Comparison of ENCODE assay signal across 23 cellular contexts in genomic region chr9:131236761-131237160, GRCh38. TPM values are rescaled to one million over a fixed set of nuclear protein-coding genes. Genes with fewer than 3 reads are reported as not detected.
DNase-seq lines count a peak whose midpoint lies in the region; ATAC-seq and TF ChIP-seq lines count a peak whose summit lies in the region.
"Had no signal": no experiment of that assay in that cellular context is flagged by ENCODE, and none has a peak within 500 bp of the region (broad histone marks: within the 10 kb centered on the region; RNA-seq: fewer than 3 reads in every experiment).

No MANE protein-coding gene starts in this region.

- intact Hi-C loops in CD14-positive monocyte (cut with micrococcal nuclease) = loop anchor here (5.0 kb wide), 1 partner anchor 41 kb away; the partner anchor contains the start of gene FAM78A (in 2 of the 2)
- intact Hi-C loops in lower lobe of right lung (cut with DNase I) = no loop called here

- POLR2A ChIA-PET in WTC11 (lab: Charles Lee) = no interaction called here

- no peaks in the 10 kb centered on the region for H3K27me3 Mint-ChIP-seq in T-helper 1 cell treated with Interleukin-12 subunit alpha and Interleukin-12 subunit beta and Interleukin-4 antibody, amounts not matched to agents 30 μg/mL and 1 μg/mL, for 36 hours (ENCODE audit: low read depth)
- H3K27me3 Mint-ChIP-seq in CD14-positive monocyte (ENCODE audit: low read depth in 3 of 3) = peaks cover 0 to 1% (median 0%) of the 10 kb centered on the region in 3 donors
- H3K27me3 Mint-ChIP-seq in activated T-helper 17 cell treated with anti-CD3 and anti-CD28 coated beads, Interleukin-2, amount 50 U/mL, for 72 hours = no peaks in the 10 kb centered on the region
- no peaks in the 10 kb centered on the region for H3K27me3 Mint-ChIP-seq in WTC11 (ENCODE audit: low read depth)

- no peak for TF ChIP-seq POLR2A in upper lobe of left lung (IDR thresholded peaks at IDR 0.05)

- no peak for DNase-seq in T-helper 1 cell
- no peak for DNase-seq in CD14-positive monocyte (ENCODE audit: low spot score)
- DNase-seq in lower lobe of right lung = no peak
- DNase-seq in H7 = no peak
- no peak for DNase-seq in upper lobe of left lung
- no peak for DNase-seq in WTC11 (ENCODE audit: low spot score)
- DNase-seq: 8988T; activated CD4-positive, alpha-beta T cell treated with anti-CD3 and anti-CD28 coated beads for 1 hour; activated T-cell treated with anti-CD3 and anti-CD28 coated beads, Interleukin-2, amount 50 U/mL, for 4 hours; DMS79; effector CD4-positive, alpha-beta T cell; esophagus squamous epithelium; glutamatergic neuron; KG1; NCI-H1092; NCI-H2081 treated with DMSO at 0.1 percent for 48 hours; NCI-H524 treated with DMSO at 0.1 percent for 48 hours; SHP77 treated with DMSO at 0.1 percent for 48 hours; stimulated activated CD8-positive, alpha-beta memory T cell treated with anti-CD3 and anti-CD28 coated beads, Interleukin-4, amount 100 ng/mL, for 48 hours; testis had no signal

- H3K4me3 Mint-ChIP-seq in T-helper 1 cell treated with Interleukin-12 subunit alpha and Interleukin-12 subunit beta and Interleukin-4 antibody, amounts not matched to agents 30 μg/mL and 1 μg/mL, for 36 hours = no peak overlapping the region
- H3K4me3 Mint-ChIP-seq in CD14-positive monocyte (no peak overlapping the region), WTC11 (no peak overlapping the region)
- H3K4me3 Mint-ChIP-seq in activated T-helper 17 cell treated with anti-CD3 and anti-CD28 coated beads, Interleukin-2, amount 50 U/mL, for 72 hours = peak overlapping the region; percentile 73

- H3K4me1 Mint-ChIP-seq in T-helper 1 cell treated with Interleukin-12 subunit alpha and Interleukin-12 subunit beta and Interleukin-4 antibody, amounts not matched to agents 30 μg/mL and 1 μg/mL, for 36 hours (ENCODE audit: low read depth) = peaks cover 30% of the 10 kb centered on the region
- H3K4me1 Mint-ChIP-seq in CD14-positive monocyte = peaks cover 46% of the 10 kb centered on the region
- peaks cover 30% of the 10 kb centered on the region for H3K4me1 Mint-ChIP-seq in activated T-helper 17 cell treated with anti-CD3 and anti-CD28 coated beads, Interleukin-2, amount 50 U/mL, for 72 hours
- H3K4me1 Mint-ChIP-seq in WTC11 = peaks cover 21% of the 10 kb centered on the region

- H3K27ac Mint-ChIP-seq in T-helper 1 cell treated with Interleukin-12 subunit alpha and Interleukin-12 subunit beta and Interleukin-4 antibody, amounts not matched to agents 30 μg/mL and 1 μg/mL, for 36 hours = peak overlapping the region; percentile 6
- H3K27ac Mint-ChIP-seq in CD14-positive monocyte (peak overlapping the region in 6 of 7 donors; percentile 30 to 96 (median 62)), WTC11 (no peak overlapping the region)
- H3K27ac Mint-ChIP-seq in activated T-helper 17 cell treated with anti-CD3 and anti-CD28 coated beads, Interleukin-2, amount 50 U/mL, for 72 hours = peak overlapping the region; percentile 91
- H3K27ac Mint-ChIP-seq: progenitor cell of endocrine pancreas had no signal

- H3K9me3 ChIP-seq in lower lobe of right lung (no peaks in the 10 kb centered on the region), upper lobe of left lung (no peaks in the 10 kb centered on the region)
- H3K9me3 ChIP-seq: esophagus squamous epithelium, testis had no signal

- H3K36me3 ChIP-seq in lower lobe of right lung (peaks cover 44% of the 10 kb centered on the region), H7 (replicated peaks; ENCODE audit: control insufficient read depth, insufficient read depth, low read length) (peaks cover 9% of the 10 kb centered on the region), upper lobe of left lung (peaks cover 4 to 33% (median 28%) of the 10 kb centered on the region in 4 donors)

- CTCF ChIA-PET in WTC11 (lab: Charles Lee) = interaction anchor here (2.1 to 2.4 kb wide), 2 partner anchors 99 to 100 kb away, joined by 14 to 20 read pairs; no protein-coding TSS in a partner anchor

- no peak overlapping the region for H3K4me3 ChIP-seq in lower lobe of right lung
- H3K4me3 ChIP-seq in H7 (ENCODE audit: insufficient read depth, low read depth, low read length) = no peak overlapping the region
- no peak overlapping the region for H3K4me3 ChIP-seq in upper lobe of left lung
- H3K4me3 ChIP-seq: esophagus squamous epithelium, testis had no signal

- H3K4me1 ChIP-seq in lower lobe of right lung (peaks cover 28% of the 10 kb centered on the region), upper lobe of left lung (peaks cover 20 to 28% (median 25%) of the 10 kb centered on the region in 4 donors)
- H3K4me1 ChIP-seq: testis had no signal

- 45 to 67% methylated on average over 5 of the region's 5 CpGs for WGBS in upper lobe of left lung, 2 donors

- TF ChIP-seq EP300 in upper lobe of left lung (IDR thresholded peaks at IDR 0.05) = no peak

- H3K36me3 Mint-ChIP-seq in T-helper 1 cell treated with Interleukin-12 subunit alpha and Interleukin-12 subunit beta and Interleukin-4 antibody, amounts not matched to agents 30 μg/mL and 1 μg/mL, for 36 hours (ENCODE audit: low read depth) = peaks cover 30% of the 10 kb centered on the region
- H3K36me3 Mint-ChIP-seq in CD14-positive monocyte (peaks cover 47 to 56% of the 10 kb centered on the region in 2 donors), WTC11 (peaks cover 15% of the 10 kb centered on the region)
- peaks cover 35% of the 10 kb centered on the region for H3K36me3 Mint-ChIP-seq in activated T-helper 17 cell treated with anti-CD3 and anti-CD28 coated beads, Interleukin-2, amount 50 U/mL, for 72 hours (ENCODE audit: low read depth)

- no peak overlapping the region for H3K27ac ChIP-seq in lower lobe of right lung
- peak overlapping the region in 1 of 4 donors; percentile 77 for H3K27ac ChIP-seq in upper lobe of left lung
- H3K27ac ChIP-seq: testis had no signal

- no peaks in the 10 kb centered on the region for H3K27me3 ChIP-seq in lower lobe of right lung (ENCODE audit: low read depth)
- H3K27me3 ChIP-seq in H7 (ENCODE audit: control insufficient read depth, insufficient read depth, low read length) = no peaks in the 10 kb centered on the region
- no peaks in the 10 kb centered on the region for H3K27me3 ChIP-seq in upper lobe of left lung
- H3K27me3 ChIP-seq: testis had no signal

- H3K9me3 Mint-ChIP-seq in T-helper 1 cell treated with Interleukin-12 subunit alpha and Interleukin-12 subunit beta and Interleukin-4 antibody, amounts not matched to agents 30 μg/mL and 1 μg/mL, for 36 hours = no peaks in the 10 kb centered on the region
- H3K9me3 Mint-ChIP-seq in CD14-positive monocyte (no peaks in the 10 kb centered on the region), WTC11 (no peaks in the 10 kb centered on the region)
- no peaks in the 10 kb centered on the region for H3K9me3 Mint-ChIP-seq in activated T-helper 17 cell treated with anti-CD3 and anti-CD28 coated beads, Interleukin-2, amount 50 U/mL, for 72 hours
- H3K9me3 Mint-ChIP-seq: activated T-cell treated with anti-CD3 and anti-CD28 coated beads, Interleukin-2, amount 50 U/mL, for 4 hours had no signal

- ATAC-seq in activated T-helper 17 cell treated with anti-CD3 and anti-CD28 coated beads, Interleukin-2, amount 50 U/mL, for 72 hours (replicated peaks) = no peak
- ATAC-seq in lower lobe of right lung = peak; percentile 54 to 58
- no peak for ATAC-seq in upper lobe of left lung (ENCODE audit: low FRiP score in 2 of 2)
- ATAC-seq in WTC11 = no peak
- ATAC-seq: activated T-cell treated with anti-CD3 and anti-CD28 coated beads, Interleukin-2, amount 50 U/mL, for 4 hours had no signal

- TF ChIP-seq CTCF in CD14-positive monocyte (IDR thresholded peaks at IDR 0.05) (no peak), lower lobe of right lung (IDR thresholded peaks at IDR 0.05) (no peak), upper lobe of left lung (IDR thresholded peaks at IDR 0.05) (no peak), WTC11 (IDR thresholded peaks at IDR 0.05) (no peak)

TF ChIP-seq in WTC11, 78 proteins besides CTCF, POLR2A, EP300 and RAD21 (continues in another document):
- TF ChIP-seq NFATC4 (CRISPR knock-in tag; IDR thresholded peaks at IDR 0.05) (no peak), OVOL2 (CRISPR knock-in tag; IDR thresholded peaks at IDR 0.05; ENCODE audit: borderline replicate concordance) (no peak), ATF1 (CRISPR knock-in tag; IDR thresholded peaks at IDR 0.05) (no peak), ATF2 (CRISPR knock-in tag; IDR thresholded peaks at IDR 0.05; ENCODE audit: borderline replicate concordance, low read depth) (no peak)

RNA-seq across cellular contexts. Expression of gene FAM78A, which starts 39.5 kb away (rescaled TPM):
- polyA plus RNA-seq in CD14-positive monocyte = 1 to 10 TPM; 6.4 to 7.2 TPM
- 10 to 100 TPM; 29.1 to 50.2 TPM for total RNA-seq in activated T-helper 17 cell treated with anti-CD3 and anti-CD28 coated beads, Interleukin-2, amount 50 U/mL, for 72 hours
- total RNA-seq in lower lobe of right lung (18.3 TPM), upper lobe of left lung (10 to 100 TPM in 2 of 6 donors, 1 to 10 TPM in 4; 4.5 to 19.1 (median 9.3) TPM), WTC11 (2021) (3.0 to 3.5 TPM (median 3.4 TPM) in 3 replicates)
- 1.6 and 3.4 TPM in 2 replicates for total RNA-seq in H7 (2014; rRNA removed; shearing (Covaris generic))

RNA-seq across cellular contexts. Expression of gene PLPP7, which starts 52.8 kb away (rescaled TPM):
- polyA plus RNA-seq in CD14-positive monocyte = 1 to 10 TPM; 1.5 to 3.1 TPM
- not detected for total RNA-seq in activated T-helper 17 cell treated with anti-CD3 and anti-CD28 coated beads, Interleukin-2, amount 50 U/mL, for 72 hours
- 1.7 TPM for total RNA-seq in lower lobe of right lung
- 8.2 and 8.8 TPM in 2 replicates for total RNA-seq in H7 (2014; rRNA removed; shearing (Covaris generic))
- 1 to 10 TPM in 4 of 6 donors, under 1 TPM in 2; 0.76 to 3.2 (median 1.6) TPM for total RNA-seq in upper lobe of left lung
- total RNA-seq in WTC11 (2021) = 4.2 to 4.9 TPM (median 4.7 TPM) in 3 replicates
- total RNA-seq: activated T-cell treated with anti-CD3 and anti-CD28 coated beads, Interleukin-2, amount 50 U/mL, for 4 hours had no signal

Comparison
In these comparisons a context has a peak if more than half of its experiments do, and no peak if none do; other contexts are left out.
1. ATAC-seq: peak in lower lobe of right lung (2 of 2); none in activated T-helper 17 cell treated with anti-CD3 and anti-CD28 coated beads, Interleukin-2, amount 50 U/mL, for 72 hours (single experiment), upper lobe of left lung (0 of 2) and WTC11 (single experiment).